Comparison of ENCODE assay signal across 1 cellular context in genomic region chr9:78296208-78296892, GRCh38.
TF ChIP-seq lines count a peak whose summit lies in the region.

No MANE protein-coding gene starts in this region.

TF ChIP-seq in WTC11, 78 proteins besides CTCF, POLR2A, EP300 and RAD21 (continued from another document):
- TF ChIP-seq, protein P1, sequence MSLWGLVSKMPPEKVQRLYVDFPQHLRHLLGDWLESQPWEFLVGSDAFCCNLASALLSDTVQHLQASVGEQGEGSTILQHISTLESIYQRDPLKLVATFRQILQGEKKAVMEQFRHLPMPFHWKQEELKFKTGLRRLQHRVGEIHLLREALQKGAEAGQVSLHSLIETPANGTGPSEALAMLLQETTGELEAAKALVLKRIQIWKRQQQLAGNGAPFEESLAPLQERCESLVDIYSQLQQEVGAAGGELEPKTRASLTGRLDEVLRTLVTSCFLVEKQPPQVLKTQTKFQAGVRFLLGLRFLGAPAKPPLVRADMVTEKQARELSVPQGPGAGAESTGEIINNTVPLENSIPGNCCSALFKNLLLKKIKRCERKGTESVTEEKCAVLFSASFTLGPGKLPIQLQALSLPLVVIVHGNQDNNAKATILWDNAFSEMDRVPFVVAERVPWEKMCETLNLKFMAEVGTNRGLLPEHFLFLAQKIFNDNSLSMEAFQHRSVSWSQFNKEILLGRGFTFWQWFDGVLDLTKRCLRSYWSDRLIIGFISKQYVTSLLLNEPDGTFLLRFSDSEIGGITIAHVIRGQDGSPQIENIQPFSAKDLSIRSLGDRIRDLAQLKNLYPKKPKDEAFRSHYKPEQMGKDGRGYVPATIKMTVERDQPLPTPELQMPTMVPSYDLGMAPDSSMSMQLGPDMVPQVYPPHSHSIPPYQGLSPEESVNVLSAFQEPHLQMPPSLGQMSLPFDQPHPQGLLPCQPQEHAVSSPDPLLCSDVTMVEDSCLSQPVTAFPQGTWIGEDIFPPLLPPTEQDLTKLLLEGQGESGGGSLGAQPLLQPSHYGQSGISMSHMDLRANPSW (CRISPR knock-in tag; conservative IDR thresholded peaks at IDR 0.05; ENCODE audit: low read depth), result 0 out of 2 replicates have a peak, but pooled peaks have one; percentile 24
TF ChIP-seq in WTC11: peak in this region for 3.
